8 cellular contexts compared by ENCODE assay signal in the genomic region with DNA sequence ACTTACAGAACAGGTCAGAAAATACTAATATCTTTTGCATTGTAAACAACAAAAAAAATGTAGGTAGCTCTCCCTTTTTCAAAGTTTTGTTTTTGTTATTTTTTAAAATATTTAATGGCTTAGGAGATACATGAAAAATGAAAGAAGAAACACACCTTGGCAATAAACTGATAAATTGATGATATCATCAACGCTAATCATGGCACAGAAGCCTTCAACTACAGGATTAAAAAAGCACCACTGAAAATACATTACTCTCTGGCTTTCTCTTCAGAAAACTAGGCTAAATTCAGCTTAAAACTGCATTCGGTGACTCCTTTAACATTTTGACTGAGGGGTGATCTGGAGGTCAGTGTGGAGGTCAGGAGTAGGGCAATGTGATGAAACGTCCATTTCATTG.
"Had no signal": no experiment of that assay in that cellular context is flagged by ENCODE, and none has a peak within 500 bp of the region (broad histone marks: within the 10 kb centered on the region; RNA-seq: fewer than 3 reads in every experiment).

No MANE protein-coding gene starts in this region.

- H3K4me3 ChIP-seq: GM12878 had no signal

- FAIRE-seq: G401.6, GM12878, GM12891, GM12892, GM18507, GM19239 had no signal

- ATAC-seq: GM12878 had no signal

- DNase-seq: GDM1, GF-D8 had no signal
